Comparison of ENCODE assay signal across 8 cellular contexts in the genomic region with DNA sequence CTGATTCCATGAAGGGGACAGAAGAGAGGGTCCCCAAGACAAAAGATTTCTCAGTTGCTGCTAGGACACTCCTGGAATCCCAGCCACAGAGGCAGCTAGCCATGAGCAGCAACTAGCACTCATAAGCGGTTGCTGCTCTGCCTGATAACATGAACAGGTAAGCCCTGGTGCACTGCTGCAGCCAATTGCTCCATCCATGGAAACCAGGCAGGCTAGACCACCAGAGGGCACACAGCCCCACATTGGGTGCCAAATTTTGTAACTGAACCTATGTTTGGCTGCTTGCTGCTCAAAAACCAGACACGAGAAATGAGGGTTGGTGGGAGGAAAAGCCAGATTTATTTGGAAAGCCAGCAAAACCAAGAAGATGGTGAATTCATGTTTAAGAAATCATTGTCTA. TPM values are rescaled to one million over a fixed set of nuclear protein-coding genes. Genes with fewer than 3 reads are reported as not detected.
DNase-seq lines count a peak whose midpoint lies in the region; ATAC-seq and TF ChIP-seq lines count a peak whose summit lies in the region.

No MANE protein-coding gene starts in this region.

- CTCF ChIA-PET in HEK293 (lab: Yijun Ruan, JAX) = interaction anchor here (0.7 kb wide), 1 partner anchor 1353 kb away, joined by 3 read pairs; no protein-coding TSS in a partner anchor
- CTCF ChIA-PET in WTC11 (lab: Charles Lee) = interaction anchor here (0.6 to 2.8 kb wide), 5 partner anchors 61 to 289 kb away, joined by 3 to 13 read pairs (median 3); no protein-coding TSS in a partner anchor

- H3K4me3 ChIP-seq in CD4-positive, CD25-positive, alpha-beta regulatory T cell (ENCODE audit: low read depth, low read length) = no peak overlapping the region
- H3K4me3 ChIP-seq in HEK293 (ENCODE audit: low read depth, low read length) (no peak overlapping the region), hepatocyte (no peak overlapping the region)

- H2AFZ ChIP-seq in hepatocyte = no peak overlapping the region

- no peaks in the 10 kb centered on the region for H4K20me1 ChIP-seq in hepatocyte (ENCODE audit: insufficient read depth, poor library complexity, severe bottlenecking)

- H3K27ac Mint-ChIP-seq in CD4-positive, CD25-positive, alpha-beta regulatory T cell = no peak overlapping the region
- no peak overlapping the region; the same call in 1 of the 2 replicates for H3K27ac Mint-ChIP-seq in WTC11

- H3K36me3 ChIP-seq in CD4-positive, CD25-positive, alpha-beta regulatory T cell (ENCODE audit: control insufficient read depth, insufficient read depth, low read length) = no peaks in the 10 kb centered on the region
- H3K36me3 ChIP-seq in HEK293 (ENCODE audit: control insufficient read depth in 2 of 2, insufficient read depth in 1 of 2, low read length in 2 of 2) (no peaks in the 10 kb centered on the region), hepatocyte (replicated peaks; ENCODE audit: insufficient read depth, low read depth) (no peaks in the 10 kb centered on the region)

- H3K4me1 Mint-ChIP-seq in CD4-positive, CD25-positive, alpha-beta regulatory T cell = no peaks in the 10 kb centered on the region
- peaks cover 6% of the 10 kb centered on the region for H3K4me1 Mint-ChIP-seq in WTC11

- peaks cover 3% of the 10 kb centered on the region for H3K36me3 Mint-ChIP-seq in CD4-positive, CD25-positive, alpha-beta regulatory T cell
- peaks cover 12% of the 10 kb centered on the region for H3K36me3 Mint-ChIP-seq in WTC11

- no peaks in the 10 kb centered on the region for H3K9me2 ChIP-seq in hepatocyte (replicated peaks; ENCODE audit: insufficient read depth)

- no peaks in the 10 kb centered on the region for H3K9me3 ChIP-seq in CD4-positive, CD25-positive, alpha-beta regulatory T cell (ENCODE audit: control insufficient read depth in 2 of 2, low read length in 2 of 2)
- H3K9me3 ChIP-seq in HEK293 (ENCODE audit: control insufficient read depth, insufficient read depth, low read depth, low read length) (no peaks in the 10 kb centered on the region), hepatocyte (ENCODE audit: low read depth) (no peaks in the 10 kb centered on the region)

- WGBS in hepatocyte (ENCODE audit: low lambda C conversion rate, missing lambda C conversion rate) = 70% methylated on average over 2 of the region's 2 CpGs

- no peaks in the 10 kb centered on the region for H3K79me2 ChIP-seq in hepatocyte

- peak; percentile 52 to 60 for ATAC-seq in CD4-positive, CD25-positive, alpha-beta regulatory T cell (ENCODE audit: low read depth in 2 of 2)
- ATAC-seq in WTC11 = peak; percentile 97

- DNase-seq in CD4-positive, CD25-positive, alpha-beta regulatory T cell = peak in 1 of 3 donors; percentile 51
- DNase-seq in WTC11 (ENCODE audit: low spot score) = peak; percentile 61
- DNase-seq in hepatocyte (ENCODE audit: low spot score) = no peak
- DNase-seq in HCEC 1CT = no peak
- no peak for DNase-seq in NCI-H510A (lab: John Stamatoyannopoulos, UW)
- no peak for DNase-seq in activated CD4-positive, CD25-positive, alpha-beta regulatory T cell (lab: John Stamatoyannopoulos, UW)
- no peak for DNase-seq in SHP77 treated with DMSO at 0.1 percent for 48 hours (lab: John Stamatoyannopoulos, UW)

- no peaks in the 10 kb centered on the region for H3K27me3 ChIP-seq in CD4-positive, CD25-positive, alpha-beta regulatory T cell (ENCODE audit: control insufficient read depth, insufficient read depth, low read length)
- no peaks in the 10 kb centered on the region for H3K27me3 ChIP-seq in hepatocyte

- POLR2A ChIA-PET in HEK293 (lab: Yijun Ruan, JAX) = no interaction called here
- POLR2A ChIA-PET in WTC11 (lab: Charles Lee) = no interaction called here

- H3K9me3 Mint-ChIP-seq in CD4-positive, CD25-positive, alpha-beta regulatory T cell = peaks cover 0 to 11% (median 4%) of the 10 kb centered on the region in 7 donors
- H3K9me3 Mint-ChIP-seq in WTC11 = peaks cover 27% of the 10 kb centered on the region

- H3K27me3 Mint-ChIP-seq in CD4-positive, CD25-positive, alpha-beta regulatory T cell = peaks cover 20% of the 10 kb centered on the region
- no peaks in the 10 kb centered on the region; the same call in none of the 2 replicates for H3K27me3 Mint-ChIP-seq in WTC11 (ENCODE audit: low read depth)

- peak; percentile 33; the same call in 1 of the 2 replicates for TF ChIP-seq CTCF in HEK293 (tag by site-specific recombination; IDR thresholded peaks at IDR 0.05)
- TF ChIP-seq CTCF in WTC11 (IDR thresholded peaks at IDR 0.05) = peak; percentile 27; the same call in 1 of the 2 replicates
- TF ChIP-seq CTCF in hepatocyte (IDR thresholded peaks at IDR 0.05; ENCODE audit: poor library complexity) = peak; percentile 23

- H3K27ac ChIP-seq in CD4-positive, CD25-positive, alpha-beta regulatory T cell (ENCODE audit: insufficient read depth, low read length, poor library complexity, severe bottlenecking) = no peak overlapping the region
- H3K27ac ChIP-seq in HEK293 (ENCODE audit: extremely low read depth, low read depth, low read length) = no peak overlapping the region
- H3K27ac ChIP-seq in hepatocyte = no peak overlapping the region

- H3K4me1 ChIP-seq in CD4-positive, CD25-positive, alpha-beta regulatory T cell (ENCODE audit: control insufficient read depth, insufficient read depth, low read length, poor library complexity, severe bottlenecking) = no peaks in the 10 kb centered on the region
- H3K4me1 ChIP-seq in HEK293 (ENCODE audit: control insufficient read depth, insufficient read depth, low read length) (no peaks in the 10 kb centered on the region), hepatocyte (ENCODE audit: insufficient read depth) (no peaks in the 10 kb centered on the region)

- H3K4me3 Mint-ChIP-seq in CD4-positive, CD25-positive, alpha-beta regulatory T cell = no peak overlapping the region
- H3K4me3 Mint-ChIP-seq in WTC11 = no peak overlapping the region

- H3K4me2 ChIP-seq in hepatocyte = no peak overlapping the region

TF ChIP-seq in HEK293, 187 proteins besides CTCF, POLR2A, EP300 and RAD21 (continues in another document):
- TF ChIP-seq ZNF707 (tag by site-specific recombination; IDR thresholded peaks at IDR 0.05) = no peak
- no peak for TF ChIP-seq ZNF404 (tag by site-specific recombination; IDR thresholded peaks at IDR 0.05)
- no peak for TF ChIP-seq ZNF544 (tag by site-specific recombination; IDR thresholded peaks at IDR 0.05)
- TF ChIP-seq KLF9 (tag by site-specific recombination; IDR thresholded peaks at IDR 0.05; ENCODE audit: low read depth) = no peak
- no peak for TF ChIP-seq ZFP37 (tag by site-specific recombination; IDR thresholded peaks at IDR 0.05)
- TF ChIP-seq ZNF768 (tag by site-specific recombination; IDR thresholded peaks at IDR 0.05) = no peak
- no peak for TF ChIP-seq ZNF23 (tag by site-specific recombination; IDR thresholded peaks at IDR 0.05; ENCODE audit: borderline replicate concordance)
- TF ChIP-seq ZNF639 (tag by site-specific recombination; IDR thresholded peaks at IDR 0.05) = no peak
- no peak for TF ChIP-seq ZBTB20 (tag by site-specific recombination; IDR thresholded peaks at IDR 0.05)
- no peak for TF ChIP-seq ZNF658 (tag by site-specific recombination; IDR thresholded peaks at IDR 0.05)
- TF ChIP-seq REPIN1 (tag by site-specific recombination; IDR thresholded peaks at IDR 0.05; ENCODE audit: low read depth) = no peak

TF ChIP-seq in WTC11, 78 proteins besides CTCF, POLR2A, EP300 and RAD21 (continues in another document):
- TF ChIP-seq TEAD1 (CRISPR knock-in tag; IDR thresholded peaks at IDR 0.05) (no peak), FOXP1 (CRISPR knock-in tag; IDR thresholded peaks at IDR 0.05; ENCODE audit: borderline replicate concordance) (no peak), AR (CRISPR knock-in tag; IDR thresholded peaks at IDR 0.05) (no peak), NR2C2 (CRISPR knock-in tag; IDR thresholded peaks at IDR 0.05) (no peak), IRF2 (CRISPR knock-in tag; IDR thresholded peaks at IDR 0.05; ENCODE audit: borderline replicate concordance, low read depth) (no peak)
- TF ChIP-seq, protein P1, sequence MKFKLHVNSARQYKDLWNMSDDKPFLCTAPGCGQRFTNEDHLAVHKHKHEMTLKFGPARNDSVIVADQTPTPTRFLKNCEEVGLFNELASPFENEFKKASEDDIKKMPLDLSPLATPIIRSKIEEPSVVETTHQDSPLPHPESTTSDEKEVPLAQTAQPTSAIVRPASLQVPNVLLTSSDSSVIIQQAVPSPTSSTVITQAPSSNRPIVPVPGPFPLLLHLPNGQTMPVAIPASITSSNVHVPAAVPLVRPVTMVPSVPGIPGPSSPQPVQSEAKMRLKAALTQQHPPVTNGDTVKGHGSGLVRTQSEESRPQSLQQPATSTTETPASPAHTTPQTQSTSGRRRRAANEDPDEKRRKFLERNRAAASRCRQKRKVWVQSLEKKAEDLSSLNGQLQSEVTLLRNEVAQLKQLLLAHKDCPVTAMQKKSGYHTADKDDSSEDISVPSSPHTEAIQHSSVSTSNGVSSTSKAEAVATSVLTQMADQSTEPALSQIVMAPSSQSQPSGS (CRISPR knock-in tag; IDR thresholded peaks at IDR 0.05; ENCODE audit: borderline replicate concordance, low read depth) = no peak

RNA-seq across cellular contexts. Expression of gene QSER1, which starts 21.9 kb away (rescaled TPM):
- 9.4 TPM for total RNA-seq in CD4-positive, CD25-positive, alpha-beta regulatory T cell
- under 1 TPM; 0.48 to 0.95 (median 0.67) TPM for polyA plus RNA-seq in CD4-positive, CD25-positive, alpha-beta regulatory T cell
- total RNA-seq in WTC11 (2021) = 74.0 to 84.0 TPM (median 79.3 TPM) in 3 replicates
- 27.1 and 30.3 TPM in 2 replicates for total RNA-seq in hepatocyte
- 2.8 and 3.7 TPM in 2 replicates for polyA plus RNA-seq in hepatocyte

RNA-seq across cellular contexts. Expression of gene PRRG4, which starts 40.9 kb away (rescaled TPM):
- 0.07 TPM for total RNA-seq in CD4-positive, CD25-positive, alpha-beta regulatory T cell
- polyA plus RNA-seq in CD4-positive, CD25-positive, alpha-beta regulatory T cell = under 1 TPM in 1 of 4 donors, not detected in 3; 0.02 TPM
- total RNA-seq in WTC11 (2021) = 0.87 to 1.1 TPM (median 1.1 TPM) in 3 replicates
- total RNA-seq in hepatocyte = 9.2 and 12.1 TPM in 2 replicates
- 3.0 TPM in 2 replicates for polyA plus RNA-seq in hepatocyte
